ENCODE assay signal across 8 cellular contexts in genomic region chr2:136025057-136025973, GRCh38. TPM values are rescaled to one million over a fixed set of nuclear protein-coding genes. Genes with fewer than 3 reads are reported as not detected.
DNase-seq lines count a peak whose midpoint lies in the region; ATAC-seq and TF ChIP-seq lines count a peak whose summit lies in the region.

No MANE protein-coding gene starts in this region.

- peak; percentile 85 for DNase-seq in DMS153 (lab: John Stamatoyannopoulos, UW)
- peak; percentile 83 for DNase-seq in NCI-H774 (lab: John Stamatoyannopoulos, UW)
- DNase-seq in cardiac fibroblast (ENCODE audit: low read depth in 2 of 2), result peak; percentile 52 to 69
- peak; percentile 44 to 55 (median 49) for DNase-seq in immature natural killer cell
- no peak for DNase-seq in skeletal muscle cell (ENCODE audit: low read depth)
- no peak for DNase-seq in SKM-1 treated with dmso at 0.1 percent for 144 hours (lab: John Stamatoyannopoulos, UW; ENCODE audit: unreplicated experiment)

- H3K27me3 Mint-ChIP-seq in immature natural killer cell (ENCODE audit: low read depth in 3 of 3), result peaks cover 0 to 6% (median 3%) of the 10 kb centered on the region in 3 donors

- no peaks in the 10 kb centered on the region for H3K36me3 Mint-ChIP-seq in immature natural killer cell

- ATAC-seq in HG02884 (IDR thresholded peaks at IDR 0.05; ENCODE audit: unreplicated experiment), result peak; percentile 61
- ATAC-seq in GM21619 (IDR thresholded peaks at IDR 0.05; ENCODE audit: unreplicated experiment), result no peak

- peak overlapping the region in 1 of 6 donors; percentile 60 for H3K27ac Mint-ChIP-seq in immature natural killer cell

- no peak overlapping the region for H3K4me3 Mint-ChIP-seq in immature natural killer cell

- H3K4me1 Mint-ChIP-seq in immature natural killer cell, result peaks cover 9% of the 10 kb centered on the region in 2 donors

- no peaks in the 10 kb centered on the region for H3K9me3 Mint-ChIP-seq in immature natural killer cell

- H3K4me3 ChIP-seq in cardiac fibroblast (replicated peaks in 1 of 2; ENCODE audit: low read depth in 2 of 2, low read length in 2 of 2), result peak overlapping the region in 1 of 2 donors; percentile 14
- H3K4me3 ChIP-seq in skeletal muscle cell (ENCODE audit: low read depth, low read length), result peak overlapping the region; percentile 4

- TF ChIP-seq CTCF in cardiac fibroblast (IDR thresholded peaks at IDR 0.05; ENCODE audit: low read depth, low read length), result no peak

RNA-seq across cellular contexts. Expression of gene DARS1, which starts 39.9 kb away (rescaled TPM):
- polyA plus RNA-seq in immature natural killer cell, result 100 to 1,000 TPM in 1 of 3 donors, 10 to 100 TPM in 2; 63.5 to 132 (median 86.1) TPM

Comparison
In these comparisons a context has a peak if more than half of its experiments do, and no peak if none do; other contexts are left out.
1. DNase-seq: peak in DMS153 (single experiment), NCI-H774 (single experiment), cardiac fibroblast (2 of 2) and immature natural killer cell (3 of 3); none in skeletal muscle cell (single experiment) and SKM-1 treated with dmso at 0.1 percent for 144 hours (single experiment).